Comparison of ENCODE assay signal across 8 cellular contexts in genomic region chr22:43481528-43482309, GRCh38.
A peak's percentile ranks its signal among the peaks of the same experiment; 100 is the strongest.
DNase-seq lines count a peak whose midpoint lies in the region; ATAC-seq and TF ChIP-seq lines count a peak whose summit lies in the region.

No MANE protein-coding gene starts in this region.

- WGBS in sigmoid colon, 2 donors, result 37 to 56% methylated on average over 18 of the region's 18 CpGs

- H3K4me3 ChIP-seq in CD4-positive, alpha-beta memory T cell (ENCODE audit: low read length in 2 of 2), result no peak overlapping the region
- H3K4me3 ChIP-seq in sigmoid colon (no peak overlapping the region), left ventricle myocardium inferior (no peak overlapping the region)

- POLR2A ChIA-PET in CD4-positive, alpha-beta memory T cell (lab: Charles Lee; ENCODE audit: partially characterized antibody), result no interaction called here

- no peaks in the 10 kb centered on the region for H3K9me3 ChIP-seq in CD4-positive, alpha-beta memory T cell (ENCODE audit: control insufficient read depth in 1 of 2, low read length in 2 of 2)
- H3K9me3 ChIP-seq in sigmoid colon (no peaks in the 10 kb centered on the region), left ventricle myocardium inferior (replicated peaks) (no peaks in the 10 kb centered on the region)

- DNase-seq in CD4-positive, alpha-beta memory T cell, result peak in 1 of 5 donors; percentile 0
- DNase-seq in GM13977 (ENCODE audit: low spot score), result peak; percentile 48
- no peak for DNase-seq in left lobe of liver (ENCODE audit: low spot score)
- no peak for DNase-seq in sigmoid colon
- no peak for DNase-seq in kidney glomerular epithelial cell (lab: John Stamatoyannopoulos, UW)
- DNase-seq in left ventricle myocardium inferior, result no peak

- CTCF ChIA-PET in CD4-positive, alpha-beta memory T cell (lab: Charles Lee; ENCODE audit: partially characterized antibody), result no interaction called here

- H3K36me3 Mint-ChIP-seq in CD4-positive, alpha-beta memory T cell, result no peaks in the 10 kb centered on the region
- no peaks in the 10 kb centered on the region for H3K36me3 Mint-ChIP-seq in T-helper 1 cell treated with Interleukin-12 subunit alpha and Interleukin-12 subunit beta and Interleukin-4 antibody, amounts not matched to agents 30 μg/mL and 1 μg/mL, for 36 hours (ENCODE audit: low read depth)

- H3K27ac ChIP-seq in CD4-positive, alpha-beta memory T cell (ENCODE audit: low read depth, low read length), result no peak overlapping the region
- H3K27ac ChIP-seq in sigmoid colon (no peak overlapping the region), left ventricle myocardium inferior (replicated peaks) (no peak overlapping the region)

- TF ChIP-seq EP300 in sigmoid colon (IDR thresholded peaks at IDR 0.05), result no peak

- no peak for TF ChIP-seq POLR2A in sigmoid colon (IDR thresholded peaks at IDR 0.05)

- H3K36me3 ChIP-seq in CD4-positive, alpha-beta memory T cell (ENCODE audit: insufficient read depth, low read length), result no peaks in the 10 kb centered on the region
- H3K36me3 ChIP-seq in sigmoid colon (no peaks in the 10 kb centered on the region), left ventricle myocardium inferior (no peaks in the 10 kb centered on the region)

- TF ChIP-seq CTCF in GM13977 (IDR thresholded peaks at IDR 0.05; ENCODE audit: extremely low read depth, insufficient read depth, missing control alignments) (peak; percentile 13), sigmoid colon (IDR thresholded peaks at IDR 0.05) (no peak), left ventricle myocardium inferior (IDR thresholded peaks at IDR 0.05; ENCODE audit: borderline replicate concordance) (no peak)

- H3K9me3 Mint-ChIP-seq in CD4-positive, alpha-beta memory T cell, result no peaks in the 10 kb centered on the region
- no peaks in the 10 kb centered on the region for H3K9me3 Mint-ChIP-seq in T-helper 1 cell treated with Interleukin-12 subunit alpha and Interleukin-12 subunit beta and Interleukin-4 antibody, amounts not matched to agents 30 μg/mL and 1 μg/mL, for 36 hours

- in situ Hi-C loops in GM13977 (cut with MboI; ENCODE audit: low pct_unique_long_range_greater_than_20kb, low sequenced_read_pairs, unreplicated experiment), result no loop called here

- H3K27me3 ChIP-seq in CD4-positive, alpha-beta memory T cell (ENCODE audit: insufficient read depth, low read length), result no peaks in the 10 kb centered on the region
- H3K27me3 ChIP-seq in sigmoid colon, result peaks cover 0 to 17% (median 5%) of the 10 kb centered on the region in 3 donors
- H3K27me3 ChIP-seq in left ventricle myocardium inferior (ENCODE audit: low read depth), result peaks cover 70% of the 10 kb centered on the region

- H3K27ac Mint-ChIP-seq in CD4-positive, alpha-beta memory T cell, result peak overlapping the region in 4 of 7 donors; percentile 23 to 52 (median 41)
- peak overlapping the region; percentile 81 for H3K27ac Mint-ChIP-seq in T-helper 1 cell treated with Interleukin-12 subunit alpha and Interleukin-12 subunit beta and Interleukin-4 antibody, amounts not matched to agents 30 μg/mL and 1 μg/mL, for 36 hours

- H3K4me1 Mint-ChIP-seq in CD4-positive, alpha-beta memory T cell, result peaks cover 0 to 5% (median 2%) of the 10 kb centered on the region in 4 donors
- H3K4me1 Mint-ChIP-seq in T-helper 1 cell treated with Interleukin-12 subunit alpha and Interleukin-12 subunit beta and Interleukin-4 antibody, amounts not matched to agents 30 μg/mL and 1 μg/mL, for 36 hours (ENCODE audit: low read depth), result peaks cover 6% of the 10 kb centered on the region

- no peaks in the 10 kb centered on the region for H3K4me1 ChIP-seq in CD4-positive, alpha-beta memory T cell (ENCODE audit: insufficient read depth, low read length)
- H3K4me1 ChIP-seq in sigmoid colon, result no peaks in the 10 kb centered on the region
- H3K4me1 ChIP-seq in left ventricle myocardium inferior, result no peaks in the 10 kb centered on the region

- peak; percentile 65 for ATAC-seq in left lobe of liver
- no peak for ATAC-seq in GM21381 (IDR thresholded peaks at IDR 0.05; ENCODE audit: unreplicated experiment)

- peak overlapping the region in 7 of 8 donors; percentile 22 to 65 (median 59) for H3K4me3 Mint-ChIP-seq in CD4-positive, alpha-beta memory T cell
- peak overlapping the region; percentile 77 for H3K4me3 Mint-ChIP-seq in T-helper 1 cell treated with Interleukin-12 subunit alpha and Interleukin-12 subunit beta and Interleukin-4 antibody, amounts not matched to agents 30 μg/mL and 1 μg/mL, for 36 hours

- intact Hi-C loops in CD4-positive, alpha-beta memory T cell (cut with micrococcal nuclease), result no loop called here
- intact Hi-C loops in sigmoid colon (cut with DNase I) (no loop called here), left ventricle myocardium inferior (cut with micrococcal nuclease) (no loop called here)

- no peaks in the 10 kb centered on the region for H3K27me3 Mint-ChIP-seq in CD4-positive, alpha-beta memory T cell
- H3K27me3 Mint-ChIP-seq in T-helper 1 cell treated with Interleukin-12 subunit alpha and Interleukin-12 subunit beta and Interleukin-4 antibody, amounts not matched to agents 30 μg/mL and 1 μg/mL, for 36 hours (ENCODE audit: low read depth), result no peaks in the 10 kb centered on the region
